Comparison of ENCODE assay signal across 14 cellular contexts in the genomic region with DNA sequence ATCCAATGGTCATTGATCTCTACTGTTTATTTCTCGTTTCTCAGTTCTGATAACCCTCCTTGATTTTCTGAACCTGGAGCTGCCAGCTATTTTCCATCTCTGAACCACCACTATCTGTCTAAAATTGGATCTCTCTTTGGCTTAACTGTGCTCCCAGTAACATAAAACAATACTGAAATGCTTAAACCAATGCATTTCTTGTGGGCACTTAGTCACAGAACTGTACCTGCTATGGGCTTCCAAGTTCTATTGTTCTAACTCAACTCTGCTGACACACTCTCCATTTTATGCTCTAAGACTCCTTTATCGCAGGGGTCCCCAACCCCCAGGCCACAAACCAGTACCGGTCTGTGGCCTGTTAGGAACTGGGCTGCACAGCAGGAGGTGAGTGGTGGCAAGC.
DNase-seq lines count a peak whose midpoint lies in the region; ATAC-seq and TF ChIP-seq lines count a peak whose summit lies in the region.
"Had no signal": no experiment of that assay in that cellular context is flagged by ENCODE, and none has a peak within 500 bp of the region (broad histone marks: within the 10 kb centered on the region; RNA-seq: fewer than 3 reads in every experiment).

No MANE protein-coding gene starts in this region.

- H3K27ac Mint-ChIP-seq in endodermal cell: peak overlapping the region; percentile 46
- H3K27ac Mint-ChIP-seq: IgD-negative memory B cell had no signal

- H3K36me3 ChIP-seq in right atrium auricular region (no peaks in the 10 kb centered on the region), endodermal cell (ENCODE audit: control insufficient read depth, insufficient read depth, low read length) (peaks cover 31% of the 10 kb centered on the region), muscle layer of duodenum (ENCODE audit: control insufficient read depth in 1 of 2, insufficient read depth in 2 of 2, low read length in 2 of 2) (peaks cover 0 to 14% of the 10 kb centered on the region in 2 donors), uterus (no peaks in the 10 kb centered on the region)

- no peaks in the 10 kb centered on the region for H3K9me3 Mint-ChIP-seq in endodermal cell
- H3K9me3 Mint-ChIP-seq: IgD-negative memory B cell had no signal

- H3K9me3 ChIP-seq in right atrium auricular region (no peaks in the 10 kb centered on the region), endodermal cell (ENCODE audit: control insufficient read depth, low read length) (no peaks in the 10 kb centered on the region), muscle layer of duodenum (ENCODE audit: control insufficient read depth in 1 of 2, low read length in 2 of 2) (no peaks in the 10 kb centered on the region), uterus (no peaks in the 10 kb centered on the region)

- H3K4me3 Mint-ChIP-seq in endodermal cell: no peak overlapping the region
- H3K4me3 Mint-ChIP-seq: IgD-negative memory B cell had no signal

- H3K36me3 Mint-ChIP-seq in endodermal cell (ENCODE audit: low read depth): peaks cover 44% of the 10 kb centered on the region

- intact Hi-C loops in left cardiac atrium (cut with DNase I): no loop called here
- intact Hi-C loops in uterus (cut with DNase I; ENCODE audit: low total_unique reads): no loop called here

- no peaks in the 10 kb centered on the region for H3K27me3 Mint-ChIP-seq in endodermal cell (ENCODE audit: insufficient read depth)
- H3K27me3 Mint-ChIP-seq: IgD-negative memory B cell had no signal

- peaks cover 57% of the 10 kb centered on the region for H3K4me1 Mint-ChIP-seq in endodermal cell

- H3K9ac ChIP-seq in endodermal cell (ENCODE audit: extremely low read depth, low read length, poor library complexity, severe bottlenecking): no peak overlapping the region

- no peak for TF ChIP-seq POLR2A in uterus (IDR thresholded peaks at IDR 0.05)

- H3K27me3 ChIP-seq in right atrium auricular region (no peaks in the 10 kb centered on the region), endodermal cell (ENCODE audit: control insufficient read depth, insufficient read depth, low read length, poor library complexity, severe bottlenecking) (no peaks in the 10 kb centered on the region), muscle layer of duodenum (ENCODE audit: low read depth, low read length) (no peaks in the 10 kb centered on the region), uterus (no peaks in the 10 kb centered on the region)

- no peak for ATAC-seq in left cardiac atrium
- no peak for ATAC-seq in HG02938 (IDR thresholded peaks at IDR 0.05; ENCODE audit: unreplicated experiment)

- TF ChIP-seq CTCF in right atrium auricular region (IDR thresholded peaks at IDR 0.05) (no peak), endodermal cell (conservative IDR thresholded peaks at IDR 0.05) (no peak), uterus (IDR thresholded peaks at IDR 0.05) (no peak)

- WGBS in endodermal cell (ENCODE audit: insufficient coverage in 1 of 2, insufficient read length in 1 of 2), 2 experiments: 86 to 94% methylated on average over 2 to 3 of the region's 3 CpGs

- H3K4me1 ChIP-seq in right atrium auricular region (peaks cover 0 to 57% of the 10 kb centered on the region in 2 donors), endodermal cell (ENCODE audit: control insufficient read depth, insufficient read depth, low read length) (peaks cover 29% of the 10 kb centered on the region), muscle layer of duodenum (ENCODE audit: control insufficient read depth in 1 of 2, insufficient read depth in 2 of 2, low read length in 2 of 2) (peaks cover 10 to 31% of the 10 kb centered on the region in 2 donors), uterus (peaks cover 0 to 7% of the 10 kb centered on the region in 2 donors)

- no peak overlapping the region for H3K4me3 ChIP-seq in right atrium auricular region
- H3K4me3 ChIP-seq in endodermal cell (ENCODE audit: low read length): no peak overlapping the region
- H3K4me3 ChIP-seq in muscle layer of duodenum (ENCODE audit: low read depth in 1 of 2, low read length in 2 of 2): no peak overlapping the region
- no peak overlapping the region for H3K4me3 ChIP-seq in uterus

- H3K27ac ChIP-seq in right atrium auricular region: peak overlapping the region; percentile 58 to 82
- H3K27ac ChIP-seq in endodermal cell (ENCODE audit: low read depth, low read length): no peak overlapping the region
- H3K27ac ChIP-seq in muscle layer of duodenum (ENCODE audit: low read length): peak overlapping the region; percentile 92
- H3K27ac ChIP-seq in uterus: peak overlapping the region; percentile 42 to 69

- DNase-seq in right atrium auricular region (ENCODE audit: low spot score) (no peak), left cardiac atrium (no peak), endodermal cell (no peak), uterus (no peak), DMS53 treated with DMSO at 0.1 percent for 48 hours (lab: John Stamatoyannopoulos, UW; ENCODE audit: unreplicated experiment) (no peak)
- DNase-seq in stimulated activated CD4-positive, alpha-beta T cell treated with anti-CD3 and anti-CD28 coated beads, Interleukin-2, amount 100 ng/mL, for 48 hours: no peak
- DNase-seq: activated CD4-positive, alpha-beta T cell treated with anti-CD3 and anti-CD28 coated beads for 4 hours; DMS53; HCEC 1CT; NCI-H187; NCI-H774 had no signal
